Comparison of ENCODE assay signal across 15 cellular contexts in genomic region chr16:58417600-58417999, GRCh38. TPM values are rescaled to one million over a fixed set of nuclear protein-coding genes. Genes with fewer than 3 reads are reported as not detected.
DNase-seq lines count a peak whose midpoint lies in the region; ATAC-seq and TF ChIP-seq lines count a peak whose summit lies in the region.
"Had no signal": no experiment of that assay in that cellular context is flagged by ENCODE, and none has a peak within 500 bp of the region (broad histone marks: within the 10 kb centered on the region; RNA-seq: fewer than 3 reads in every experiment).

No MANE protein-coding gene starts in this region.

- no peak for TF ChIP-seq CTCF in uterus (IDR thresholded peaks at IDR 0.05)
- TF ChIP-seq CTCF in breast epithelium (IDR thresholded peaks at IDR 0.05): no peak

- H3K9me2 ChIP-seq in Karpas-422 (replicated peaks; ENCODE audit: insufficient read depth, low read length): no peaks in the 10 kb centered on the region

- peak overlapping the region; percentile 100 for H3K27ac ChIP-seq in Karpas-422 (ENCODE audit: low read length)
- H3K27ac ChIP-seq in uterus: peak overlapping the region; percentile 69 to 74
- H3K27ac ChIP-seq in breast epithelium: no peak overlapping the region

- H3K4me3 ChIP-seq in Karpas-422 (ENCODE audit: low read length) (peak overlapping the region; percentile 71), uterus (no peak overlapping the region), breast epithelium (no peak overlapping the region)

- peaks cover 19% of the 10 kb centered on the region for H3K79me2 ChIP-seq in Karpas-422 (ENCODE audit: low read length)

- ATAC-seq in GM21360 (IDR thresholded peaks at IDR 0.05; ENCODE audit: unreplicated experiment): no peak
- ATAC-seq: activated naive CD4-positive, alpha-beta T cell treated with anti-CD3 and anti-CD28 coated beads, Interleukin-2, amount 50 U/mL, for 72 hours had no signal

- intact Hi-C loops in uterus (cut with DNase I; ENCODE audit: low total_unique reads): no loop called here
- intact Hi-C loops in breast epithelium (cut with DNase I; ENCODE audit: low total_unique reads): no loop called here

- H3K4me2 ChIP-seq in Karpas-422 (ENCODE audit: low read depth, low read length, poor library complexity, severe bottlenecking): peak overlapping the region; percentile 86

- H3K27me3 ChIP-seq in Karpas-422 (ENCODE audit: low read length) (no peaks in the 10 kb centered on the region), uterus (no peaks in the 10 kb centered on the region), breast epithelium (no peaks in the 10 kb centered on the region)

- H3K36me3 ChIP-seq in Karpas-422 (ENCODE audit: insufficient read depth, low read length) (peaks cover 2% of the 10 kb centered on the region), uterus (no peaks in the 10 kb centered on the region), breast epithelium (no peaks in the 10 kb centered on the region)

- TF ChIP-seq POLR2A in GM19099 (IDR thresholded peaks at IDR 0.05; ENCODE audit: extremely low read depth, insufficient read length, low read depth) (peak; percentile 27), uterus (IDR thresholded peaks at IDR 0.05) (no peak), breast epithelium (IDR thresholded peaks at IDR 0.05) (no peak)

- H3K9me3 ChIP-seq in Karpas-422 (ENCODE audit: low read length): no peaks in the 10 kb centered on the region
- no peaks in the 10 kb centered on the region for H3K9me3 ChIP-seq in uterus
- no peaks in the 10 kb centered on the region for H3K9me3 ChIP-seq in breast epithelium

- H3K4me1 ChIP-seq in Karpas-422 (ENCODE audit: low read length) (peaks cover 85% of the 10 kb centered on the region), uterus (peaks cover 0 to 3% of the 10 kb centered on the region in 2 donors), breast epithelium (no peaks in the 10 kb centered on the region)

- H3K9ac ChIP-seq in Karpas-422 (ENCODE audit: low read length): peak overlapping the region; percentile 83

- H4K20me1 ChIP-seq in Karpas-422 (ENCODE audit: insufficient read depth, low read depth, low read length): no peaks in the 10 kb centered on the region

- DNase-seq in Karpas-422 (peak; percentile 98), germinal center (ENCODE audit: low spot score) (peak; percentile 73), uterus (no peak), pons (ENCODE audit: low spot score) (no peak), breast epithelium (ENCODE audit: low spot score in 2 of 2) (no peak)
- DNase-seq: activated CD4-positive, alpha-beta T cell treated with anti-CD3 and anti-CD28 coated beads, Interleukin-2, amount 50 U/mL, for 48 hours; activated T-cell treated with anti-CD3 and anti-CD28 coated beads, Interleukin-2, amount 50 U/mL, for 1 hour; DMS 273 treated with DMSO at 0.1 percent for 48 hours; KBM-7; NCI-H2029 treated with DMSO at 0.1 percent for 48 hours; NCI-H524 treated with DMSO at 0.1 percent for 48 hours; stimulated activated CD4-positive, alpha-beta T cell treated with anti-CD3 and anti-CD28 coated beads, Interleukin-2, amount 100 ng/mL, for 48 hours had no signal

- no peak overlapping the region for H2AFZ ChIP-seq in Karpas-422 (ENCODE audit: low read length)

RNA-seq across cellular contexts. Expression of gene GINS3, which starts 25.3 kb away (rescaled TPM):
- total RNA-seq in Karpas-422 (2014; rRNA removed; shearing (Covaris generic); ENCODE audit: low replicate concordance): 17.7 and 24.2 TPM in 2 replicates
- total RNA-seq in uterus (1 to 10 TPM in 3 of 4 donors, under 1 TPM in 1; 0.77 to 5.9 (median 5.0) TPM), breast epithelium (1 to 10 TPM; 2.9 to 7.5 (median 4.5) TPM)

Comparison
In these comparisons a context has a peak if more than half of its experiments do, and no peak if none do; other contexts are left out.
1. DNase-seq: peak in Karpas-422 (single experiment) and germinal center (single experiment); none in uterus (0 of 2), pons (single experiment) and breast epithelium (0 of 2).
2. H3K27ac ChIP-seq: peak in Karpas-422 (single experiment) and uterus (2 of 2); none in breast epithelium (0 of 2).